8 cellular contexts compared by ENCODE assay signal in genomic region chr1:211382714-211383480, GRCh38. TPM values are rescaled to one million over a fixed set of nuclear protein-coding genes. Genes with fewer than 3 reads are reported as not detected.
DNase-seq lines count a peak whose midpoint lies in the region; ATAC-seq and TF ChIP-seq lines count a peak whose summit lies in the region.

No MANE protein-coding gene starts in this region.

- H3K4me1 Mint-ChIP-seq in T-helper 17 cell = peaks cover 36% of the 10 kb centered on the region
- H3K4me1 Mint-ChIP-seq in progenitor cell of endocrine pancreas (ENCODE audit: low read depth) = peaks cover 5% of the 10 kb centered on the region

- no peaks in the 10 kb centered on the region for H3K27me3 ChIP-seq in upper lobe of right lung

- ATAC-seq in HG02759 (IDR thresholded peaks at IDR 0.05; ENCODE audit: unreplicated experiment) = peak; percentile 97
- ATAC-seq in T-helper 17 cell = peak; percentile 90
- ATAC-seq in left ventricle myocardium superior = peak; percentile 100
- peak; percentile 100 for ATAC-seq in upper lobe of right lung

- TF ChIP-seq CTCF in GM13976 (IDR thresholded peaks at IDR 0.05; ENCODE audit: borderline replicate concordance, control extremely low read depth, extremely low read depth, insufficient read depth, missing control alignments) (no peak), progenitor cell of endocrine pancreas (IDR thresholded peaks at IDR 0.05; ENCODE audit: unreplicated experiment) (no peak), upper lobe of right lung (IDR thresholded peaks at IDR 0.05) (no peak)

- intact Hi-C loops in left ventricle myocardium superior (cut with micrococcal nuclease) (no loop called here), upper lobe of right lung (cut with DNase I) (no loop called here)

- peaks cover 3% of the 10 kb centered on the region for H3K36me3 Mint-ChIP-seq in T-helper 17 cell (ENCODE audit: low read depth)
- H3K36me3 Mint-ChIP-seq in progenitor cell of endocrine pancreas (ENCODE audit: insufficient read depth) = no peaks in the 10 kb centered on the region

- peak overlapping the region; percentile 90 for H3K4me3 Mint-ChIP-seq in T-helper 17 cell
- H3K4me3 Mint-ChIP-seq in progenitor cell of endocrine pancreas (ENCODE audit: low read depth) = peak overlapping the region; percentile 91

- DNase-seq in GM13976 (ENCODE audit: low spot score) (peak; percentile 91), NCI-H1417 treated with DMSO at 0.1 percent for 48 hours (lab: John Stamatoyannopoulos, UW) (peak; percentile 83), T-helper 17 cell (peak; percentile 47 to 65 (median 56)), amygdala (lab: John Stamatoyannopoulos, UW) (peak; percentile 37 to 96 (median 86)), left ventricle myocardium superior (peak; percentile 98), progenitor cell of endocrine pancreas (ENCODE audit: low spot score, unreplicated experiment) (peak; percentile 83), upper lobe of right lung (peak; percentile 97)

- H3K9me3 Mint-ChIP-seq in progenitor cell of endocrine pancreas (ENCODE audit: low read depth) = no peaks in the 10 kb centered on the region

- in situ Hi-C loops in GM13976 (cut with MboI; ENCODE audit: low sequenced_read_pairs, unreplicated experiment) = no loop called here

- peak overlapping the region; percentile 99 for H3K27ac ChIP-seq in upper lobe of right lung

- peak overlapping the region; percentile 81 for H3K4me3 ChIP-seq in upper lobe of right lung

- no peaks in the 10 kb centered on the region for H3K36me3 ChIP-seq in upper lobe of right lung

- H3K9me3 ChIP-seq in T-helper 17 cell (ENCODE audit: control insufficient read depth, low read length, poor library complexity, severe bottlenecking) = no peaks in the 10 kb centered on the region
- H3K9me3 ChIP-seq in upper lobe of right lung = no peaks in the 10 kb centered on the region

- H3K27ac Mint-ChIP-seq in T-helper 17 cell (peak overlapping the region; percentile 97), progenitor cell of endocrine pancreas (peak overlapping the region; percentile 100)

- H3K27me3 Mint-ChIP-seq in T-helper 17 cell (peaks cover 6% of the 10 kb centered on the region), progenitor cell of endocrine pancreas (no peaks in the 10 kb centered on the region)

- no peaks in the 10 kb centered on the region for H3K4me1 ChIP-seq in upper lobe of right lung

RNA-seq across cellular contexts. Expression of gene TRAF5, which starts 56.3 kb away (rescaled TPM):
- total RNA-seq in T-helper 17 cell (10 to 100 TPM; 52.3 to 59.9 TPM), left ventricle myocardium superior (2.4 TPM), progenitor cell of endocrine pancreas (4.5 and 7.1 TPM in 2 replicates), upper lobe of right lung (9.8 TPM)

Comparison
In these comparisons a context has a peak if more than half of its experiments do, and no peak if none do; other contexts are left out.
1. Peak in every context shown above with its lines: DNase-seq, ATAC-seq, H3K4me3 ChIP-seq and H3K27ac ChIP-seq.